In genomic region chr12:56684745-56685369, GRCh38 we compare ENCODE assay signal across 7 cellular contexts. TPM values are rescaled to one million over a fixed set of nuclear protein-coding genes. Genes with fewer than 3 reads are reported as not detected.
DNase-seq lines count a peak whose midpoint lies in the region; ATAC-seq and TF ChIP-seq lines count a peak whose summit lies in the region.

No MANE protein-coding gene starts in this region.

- H3K27me3 ChIP-seq in left ventricle myocardium inferior (ENCODE audit: low read depth): no peaks in the 10 kb centered on the region

- H3K36me3 Mint-ChIP-seq in HFFc6 (ENCODE audit: low read depth): peaks cover 41% of the 10 kb centered on the region
- peaks cover 55% of the 10 kb centered on the region for H3K36me3 Mint-ChIP-seq in activated CD4-positive, alpha-beta memory T cell treated with anti-CD3 and anti-CD28 coated beads for 36 hours

- H3K4me1 ChIP-seq in left ventricle myocardium inferior: peaks cover 92% of the 10 kb centered on the region

- H3K4me3 Mint-ChIP-seq in HFFc6: peak overlapping the region; percentile 72
- H3K4me3 Mint-ChIP-seq in activated CD4-positive, alpha-beta memory T cell treated with anti-CD3 and anti-CD28 coated beads for 36 hours: peak overlapping the region; percentile 100

- H3K27ac ChIP-seq in left ventricle myocardium inferior (replicated peaks) (peak overlapping the region; percentile 97), skin epidermis (peak overlapping the region in 16 of 21 experiments; percentile 1 to 72 (median 54))

- TF ChIP-seq CTCF in HFFc6 (IDR thresholded peaks at IDR 0.05) (no peak), left ventricle myocardium inferior (IDR thresholded peaks at IDR 0.05; ENCODE audit: borderline replicate concordance) (no peak)

- peaks cover 11% of the 10 kb centered on the region for H3K27me3 Mint-ChIP-seq in HFFc6 (ENCODE audit: insufficient read depth)
- H3K27me3 Mint-ChIP-seq in activated CD4-positive, alpha-beta memory T cell treated with anti-CD3 and anti-CD28 coated beads for 36 hours: no peaks in the 10 kb centered on the region

- POLR2A ChIA-PET in activated CD4-positive, alpha-beta memory T cell treated with anti-CD3 and anti-CD28 coated beads for 36 hours (lab: Charles Lee): interaction anchor here (0.7 to 8.2 kb wide), 12 partner anchors 27 to 567 kb away, joined by 3 to 59 read pairs (median 6); partner anchors contain the start of genes ATP5F1B, BAZ2A, NACA and ZC3H10

- intact Hi-C loops in activated CD4-positive, alpha-beta memory T cell treated with anti-CD3 and anti-CD28 coated beads for 36 hours (cut with micrococcal nuclease): loop anchor here (1.0 to 10.0 kb wide), 7 partner anchors 16 to 790 kb away; partner anchors contain the start of genes ARHGAP9, DGKA, NACA and PAN2
- intact Hi-C loops in left ventricle myocardium inferior (cut with micrococcal nuclease): no loop called here

- H3K9me3 Mint-ChIP-seq in HFFc6: no peaks in the 10 kb centered on the region
- no peaks in the 10 kb centered on the region for H3K9me3 Mint-ChIP-seq in activated CD4-positive, alpha-beta memory T cell treated with anti-CD3 and anti-CD28 coated beads for 36 hours

- DNase-seq in HFFc6 (no peak), left ventricle myocardium inferior (no peak), NOMO-1 (lab: John Stamatoyannopoulos, UW; ENCODE audit: unreplicated experiment in 2 of 2) (no peak)
- no peak for DNase-seq in activated CD4-positive, alpha-beta memory T cell treated with anti-CD3 and anti-CD28 coated beads for 36 hours

- H3K36me3 ChIP-seq in left ventricle myocardium inferior: peaks cover 15% of the 10 kb centered on the region

- H3K9me3 ChIP-seq in left ventricle myocardium inferior (replicated peaks): no peaks in the 10 kb centered on the region

- H3K27ac Mint-ChIP-seq in HFFc6: peak overlapping the region; percentile 55
- H3K27ac Mint-ChIP-seq in activated CD4-positive, alpha-beta memory T cell treated with anti-CD3 and anti-CD28 coated beads for 36 hours: peak overlapping the region; percentile 94

- peaks cover 28% of the 10 kb centered on the region for H3K4me1 Mint-ChIP-seq in HFFc6 (ENCODE audit: low read depth)
- H3K4me1 Mint-ChIP-seq in activated CD4-positive, alpha-beta memory T cell treated with anti-CD3 and anti-CD28 coated beads for 36 hours (ENCODE audit: low read depth): peaks cover 38% of the 10 kb centered on the region

- H3K4me3 ChIP-seq in left ventricle myocardium inferior (peak overlapping the region; percentile 95), skin epidermis (peak overlapping the region in 6 of 7 experiments; percentile 0 to 87 (median 68))

- CTCF ChIA-PET in activated CD4-positive, alpha-beta memory T cell treated with anti-CD3 and anti-CD28 coated beads for 36 hours (lab: Charles Lee): interaction anchor here (0.7 to 3.2 kb wide), 6 partner anchors 38 to 427 kb away, joined by 3 to 19 read pairs (median 4); partner anchors contain the start of gene BAZ2A

- ATAC-seq in GM21390 (IDR thresholded peaks at IDR 0.05; ENCODE audit: unreplicated experiment) (no peak), HG02642 (IDR thresholded peaks at IDR 0.05; ENCODE audit: poor library complexity, unreplicated experiment) (no peak)

RNA-seq across cellular contexts. Expression of gene PTGES3, which starts 3.2 kb away (rescaled TPM):
- total RNA-seq in HFFc6 (2021; fragmentation: NEBNext Ultra II Directional; extraction: Animal tissue kit (Norgen Biotek cat#: 25700)): 100 to 1,000 TPM; 177 to 229 (median 216) TPM
- total RNA-seq in activated CD4-positive, alpha-beta memory T cell treated with anti-CD3 and anti-CD28 coated beads for 36 hours: 100 to 1,000 TPM; 355 to 356 TPM
- total RNA-seq in left ventricle myocardium inferior: 136 TPM

RNA-seq across cellular contexts. Expression of gene ATP5F1B, which starts 39.1 kb away (rescaled TPM):
- 100 to 1,000 TPM; 690 to 799 (median 765) TPM for total RNA-seq in HFFc6 (2021; fragmentation: NEBNext Ultra II Directional; extraction: Animal tissue kit (Norgen Biotek cat#: 25700))
- total RNA-seq in activated CD4-positive, alpha-beta memory T cell treated with anti-CD3 and anti-CD28 coated beads for 36 hours: 100 to 1,000 TPM; 709 to 722 TPM
- 3,068 TPM for total RNA-seq in left ventricle myocardium inferior

RNA-seq across cellular contexts. Expression of gene NACA, which starts 40.2 kb away (rescaled TPM):
- 100 to 1,000 TPM; 716 to 840 (median 802) TPM for total RNA-seq in HFFc6 (2021; fragmentation: NEBNext Ultra II Directional; extraction: Animal tissue kit (Norgen Biotek cat#: 25700))
- 1,000 to 10,000 TPM; 1,098 to 1,103 TPM for total RNA-seq in activated CD4-positive, alpha-beta memory T cell treated with anti-CD3 and anti-CD28 coated beads for 36 hours
- total RNA-seq in left ventricle myocardium inferior: 477 TPM

RNA-seq across cellular contexts. Expression of gene BAZ2A, which starts 54.7 kb away (rescaled TPM):
- total RNA-seq in HFFc6 (2021; fragmentation: NEBNext Ultra II Directional; extraction: Animal tissue kit (Norgen Biotek cat#: 25700)): 10 to 100 TPM; 54.2 to 60.4 (median 57.3) TPM
- total RNA-seq in activated CD4-positive, alpha-beta memory T cell treated with anti-CD3 and anti-CD28 coated beads for 36 hours: 100 to 1,000 TPM in 1 of 2 experiments, 10 to 100 TPM in 1; 90.7 to 111 TPM
- 39.1 TPM for total RNA-seq in left ventricle myocardium inferior
